ENCODE assay signal across 1 cellular context in the genomic region with DNA sequence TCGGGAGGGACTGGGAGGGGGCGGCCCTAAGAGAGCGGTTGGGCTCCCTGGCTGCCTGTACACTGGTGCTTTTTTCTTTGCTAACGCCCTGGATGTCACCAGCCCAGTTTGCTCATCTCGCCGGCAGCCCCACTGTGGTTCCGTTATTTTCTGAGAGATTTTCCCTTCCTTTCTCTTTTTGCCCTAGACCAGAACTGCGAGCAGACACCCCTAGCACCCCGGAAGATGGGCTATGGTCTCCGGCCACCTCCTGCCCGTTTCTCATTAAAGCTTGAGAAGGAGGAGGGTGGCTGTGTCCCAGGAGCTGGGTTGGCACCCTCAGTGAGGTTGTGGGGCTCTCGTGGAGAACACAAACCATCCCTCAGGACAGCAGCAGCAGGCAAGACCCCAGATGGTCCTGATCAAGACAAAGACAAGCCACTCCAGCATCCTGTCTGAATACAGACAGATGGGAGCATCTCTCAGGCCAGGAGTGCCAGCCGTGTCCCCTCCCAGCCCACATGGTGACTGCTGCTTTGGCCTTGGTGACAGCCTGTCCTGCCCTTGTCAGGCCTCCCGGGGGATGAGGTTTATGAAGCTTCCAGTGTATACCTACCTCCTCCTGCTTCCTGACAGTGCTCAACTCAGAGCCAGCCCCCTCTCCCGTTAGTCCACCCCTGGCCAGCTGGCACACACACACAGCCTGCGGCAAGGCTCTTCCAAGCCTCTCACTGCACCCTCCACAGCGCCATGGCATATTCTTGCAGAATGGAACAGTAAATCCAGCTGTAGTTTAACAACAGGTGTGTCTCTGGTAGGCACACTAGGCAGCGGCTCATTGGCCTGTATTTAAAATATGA.
A peak's percentile ranks its signal among the peaks of the same experiment; 100 is the strongest.
TF ChIP-seq lines count a peak whose summit lies in the region.

No MANE protein-coding gene starts in this region.

TF ChIP-seq in HEK293, 187 proteins besides CTCF, POLR2A, EP300 and RAD21 (continued from another document):
- TF ChIP-seq, protein P1, sequence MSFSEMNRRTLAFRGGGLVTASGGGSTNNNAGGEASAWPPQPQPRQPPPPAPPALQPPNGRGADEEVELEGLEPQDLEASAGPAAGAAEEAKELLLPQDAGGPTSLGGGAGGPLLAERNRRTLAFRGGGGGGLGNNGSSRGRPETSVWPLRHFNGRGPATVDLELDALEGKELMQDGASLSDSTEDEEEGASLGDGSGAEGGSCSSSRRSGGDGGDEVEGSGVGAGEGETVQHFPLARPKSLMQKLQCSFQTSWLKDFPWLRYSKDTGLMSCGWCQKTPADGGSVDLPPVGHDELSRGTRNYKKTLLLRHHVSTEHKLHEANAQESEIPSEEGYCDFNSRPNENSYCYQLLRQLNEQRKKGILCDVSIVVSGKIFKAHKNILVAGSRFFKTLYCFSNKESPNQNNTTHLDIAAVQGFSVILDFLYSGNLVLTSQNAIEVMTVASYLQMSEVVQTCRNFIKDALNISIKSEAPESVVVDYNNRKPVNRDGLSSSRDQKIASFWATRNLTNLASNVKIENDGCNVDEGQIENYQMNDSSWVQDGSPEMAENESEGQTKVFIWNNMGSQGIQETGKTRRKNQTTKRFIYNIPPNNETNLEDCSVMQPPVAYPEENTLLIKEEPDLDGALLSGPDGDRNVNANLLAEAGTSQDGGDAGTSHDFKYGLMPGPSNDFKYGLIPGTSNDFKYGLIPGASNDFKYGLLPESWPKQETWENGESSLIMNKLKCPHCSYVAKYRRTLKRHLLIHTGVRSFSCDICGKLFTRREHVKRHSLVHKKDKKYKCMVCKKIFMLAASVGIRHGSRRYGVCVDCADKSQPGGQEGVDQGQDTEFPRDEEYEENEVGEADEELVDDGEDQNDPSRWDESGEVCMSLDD (tag by site-specific recombination; IDR thresholded peaks at IDR 0.05): no peak
- TF ChIP-seq, protein P2, sequence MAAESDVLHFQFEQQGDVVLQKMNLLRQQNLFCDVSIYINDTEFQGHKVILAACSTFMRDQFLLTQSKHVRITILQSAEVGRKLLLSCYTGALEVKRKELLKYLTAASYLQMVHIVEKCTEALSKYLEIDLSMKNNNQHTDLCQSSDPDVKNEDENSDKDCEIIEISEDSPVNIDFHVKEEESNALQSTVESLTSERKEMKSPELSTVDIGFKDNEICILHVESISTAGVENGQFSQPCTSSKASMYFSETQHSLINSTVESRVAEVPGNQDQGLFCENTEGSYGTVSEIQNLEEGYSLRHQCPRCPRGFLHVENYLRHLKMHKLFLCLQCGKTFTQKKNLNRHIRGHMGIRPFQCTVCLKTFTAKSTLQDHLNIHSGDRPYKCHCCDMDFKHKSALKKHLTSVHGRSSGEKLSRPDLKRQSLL (tag by site-specific recombination; IDR thresholded peaks at IDR 0.05): no peak
- TF ChIP-seq KLF1 (tag by site-specific recombination; IDR thresholded peaks at IDR 0.05): 0 out of 2 replicates have a peak, but pooled peaks have one; percentile 3
